Comparison of ENCODE assay signal across 9 cellular contexts in the genomic region with DNA sequence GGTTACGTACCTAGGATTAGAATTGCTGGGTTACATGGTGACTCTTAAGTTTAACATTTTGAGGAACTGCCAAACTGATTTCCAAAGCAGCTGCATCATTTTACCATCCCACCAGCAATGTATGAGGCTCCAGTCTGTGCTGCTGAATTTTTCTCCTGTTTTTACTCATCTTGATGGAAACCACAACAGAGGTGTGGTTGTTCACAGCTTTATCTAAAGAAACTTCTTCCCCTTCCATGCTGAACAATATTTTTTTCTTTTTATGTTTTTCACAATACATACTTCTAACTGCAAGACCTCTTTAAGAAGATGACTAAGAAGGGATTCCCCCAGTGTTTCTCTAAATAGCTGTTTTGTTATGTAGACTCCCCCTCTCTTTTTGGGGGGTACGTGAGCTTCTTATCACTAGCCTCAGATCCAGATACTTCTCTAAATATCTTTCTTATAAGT. TPM values are rescaled to one million over a fixed set of nuclear protein-coding genes. Genes with fewer than 3 reads are reported as not detected.
DNase-seq lines count a peak whose midpoint lies in the region; ATAC-seq, FAIRE-seq and TF ChIP-seq lines count a peak whose summit lies in the region.
"Had no signal": no experiment of that assay in that cellular context is flagged by ENCODE, and none has a peak within 500 bp of the region (broad histone marks: within the 10 kb centered on the region; RNA-seq: fewer than 3 reads in every experiment).

No MANE protein-coding gene starts in this region.

- ATAC-seq in GM19023 (IDR thresholded peaks at IDR 0.05; ENCODE audit: unreplicated experiment) = peak; percentile 59

- H3K27me3 ChIP-seq in ACC112 (ENCODE audit: insufficient read depth, low read length) (no peaks in the 10 kb centered on the region), suprapubic skin (no peaks in the 10 kb centered on the region), small intestine (ENCODE audit: control insufficient read depth in 2 of 2, insufficient read depth in 2 of 2, low read length in 2 of 2) (no peaks in the 10 kb centered on the region)

- no peak for TF ChIP-seq EP300 in suprapubic skin (IDR thresholded peaks at IDR 0.05)

- no peak overlapping the region for H3K4me3 ChIP-seq in ACC112 (ENCODE audit: low read depth, low read length)
- H3K4me3 ChIP-seq in choroid plexus epithelial cell (ENCODE audit: low read depth, low read length) = no peak overlapping the region
- no peak overlapping the region for H3K4me3 ChIP-seq in suprapubic skin
- no peak overlapping the region for H3K4me3 ChIP-seq in small intestine (ENCODE audit: low read depth in 1 of 2, low read length in 2 of 2)

- no peak for TF ChIP-seq CTCF in choroid plexus epithelial cell (conservative IDR thresholded peaks at IDR 0.05; ENCODE audit: low read depth, low read length)
- no peak for TF ChIP-seq CTCF in suprapubic skin (IDR thresholded peaks at IDR 0.05)

- H3K79me2 ChIP-seq in ACC112 (ENCODE audit: control insufficient read depth, insufficient read depth, low read length, unreplicated experiment) = no peaks in the 10 kb centered on the region

- no peak for TF ChIP-seq POLR2A in suprapubic skin (IDR thresholded peaks at IDR 0.05)

- H3K36me3 ChIP-seq in ACC112 (ENCODE audit: insufficient read depth, low read length) (peaks cover 17% of the 10 kb centered on the region; the same call in 1 of the 2 replicates), suprapubic skin (peaks cover 50% of the 10 kb centered on the region), small intestine (ENCODE audit: control insufficient read depth in 2 of 2, insufficient read depth in 2 of 2, low read length in 2 of 2) (peaks cover 8 to 11% of the 10 kb centered on the region in 2 donors)

- H3K27ac ChIP-seq in ACC112 (ENCODE audit: low read depth, low read length) (peak overlapping the region; percentile 25; the same call in 1 of the 2 replicates), suprapubic skin (no peak overlapping the region), small intestine (ENCODE audit: low read depth in 1 of 2, low read length in 1 of 2) (no peak overlapping the region)

- DNase-seq in HS-5 (ENCODE audit: low read depth) (peak; percentile 59), choroid plexus epithelial cell (ENCODE audit: low read depth) (peak; percentile 61), NCI-H510A (lab: John Stamatoyannopoulos, UW) (no peak), DMS53 treated with DMSO at 0.1 percent for 48 hours (lab: John Stamatoyannopoulos, UW; ENCODE audit: unreplicated experiment) (no peak), suprapubic skin (ENCODE audit: low spot score in 2 of 2) (no peak), small intestine (no peak)

- WGBS in suprapubic skin = 37% methylated on average over 2 of the region's 2 CpGs
- WGBS in small intestine, 3 donors = 60 to 93% (median 78%) methylated on average over 2 of the region's 2 CpGs

- H2AFZ ChIP-seq in ACC112 (ENCODE audit: low read length, unreplicated experiment) = no peak overlapping the region

- no peak for FAIRE-seq in small intestine (lab: Jason Lieb, UNC)
- FAIRE-seq: bronchial epithelial cell had no signal

- peaks cover 21% of the 10 kb centered on the region for H3K4me1 ChIP-seq in ACC112 (ENCODE audit: control insufficient read depth, insufficient read depth, low read length, unreplicated experiment)
- peaks cover 51% of the 10 kb centered on the region for H3K4me1 ChIP-seq in suprapubic skin
- H3K4me1 ChIP-seq in small intestine (ENCODE audit: control insufficient read depth in 2 of 2, insufficient read depth in 1 of 2, low read depth in 1 of 2, low read length in 1 of 2) = peaks cover 0 to 7% of the 10 kb centered on the region in 2 donors

- no peaks in the 10 kb centered on the region for H3K9me3 ChIP-seq in suprapubic skin
- no peaks in the 10 kb centered on the region for H3K9me3 ChIP-seq in small intestine (ENCODE audit: control insufficient read depth, low read depth)

RNA-seq across cellular contexts. Expression of a gene that starts 24.0 kb away (rescaled TPM):
- total RNA-seq in suprapubic skin = 10 to 100 TPM; 34.8 to 65.6 (median 42.9) TPM
- 10 to 100 TPM in 2 of 3 donors, 1 to 10 TPM in 1; 5.4 to 13.9 (median 11.9) TPM for polyA plus RNA-seq in small intestine

RNA-seq across cellular contexts. Expression of a gene that starts 47.7 kb away (rescaled TPM):
- total RNA-seq in suprapubic skin = 1 to 10 TPM; 2.4 to 5.0 (median 3.3) TPM
- 10 to 100 TPM; 11.4 to 83.9 (median 55.1) TPM for polyA plus RNA-seq in small intestine

Comparison
In these comparisons a context has a peak if more than half of its experiments do, and no peak if none do; other contexts are left out.
1. DNase-seq: peak in HS-5 (single experiment) and choroid plexus epithelial cell (single experiment); none in NCI-H510A (single experiment), DMS53 treated with DMSO at 0.1 percent for 48 hours (single experiment), suprapubic skin (0 of 2) and small intestine (single experiment).